8 cellular contexts compared by ENCODE assay signal in the genomic region with DNA sequence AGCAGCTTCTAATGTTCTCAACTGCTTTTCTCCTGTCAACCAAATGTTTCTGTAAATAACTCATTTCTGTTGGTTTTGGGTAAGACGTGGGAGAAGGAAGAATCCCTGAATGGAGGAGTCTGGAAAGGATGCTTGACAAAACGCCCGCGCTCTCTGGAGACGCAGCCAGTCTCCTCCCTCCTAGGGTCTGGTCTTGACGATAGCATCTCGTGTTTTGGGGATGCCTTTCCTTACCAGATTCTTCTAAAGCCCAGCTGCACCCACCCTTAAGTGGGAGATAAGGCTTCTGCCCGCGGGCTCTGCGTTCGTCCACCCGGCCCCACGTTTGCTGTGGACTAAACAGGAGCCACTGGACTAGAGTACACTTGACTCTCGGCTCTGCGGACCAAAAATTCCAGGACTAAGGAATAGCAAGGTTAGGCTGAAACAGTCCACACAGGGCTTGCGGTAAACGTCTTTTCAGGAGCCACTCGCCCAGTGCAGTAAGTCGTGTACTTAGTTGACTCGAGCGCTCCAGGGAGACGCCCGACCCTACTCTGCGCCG. TPM values are rescaled to one million over a fixed set of nuclear protein-coding genes. Genes with fewer than 3 reads are reported as not detected.
A peak's percentile ranks its signal among the peaks of the same experiment; 100 is the strongest.
DNase-seq lines count a peak whose midpoint lies in the region; ATAC-seq and TF ChIP-seq lines count a peak whose summit lies in the region.

No MANE protein-coding gene starts in this region.

- H3K4me1 Mint-ChIP-seq in naive thymus-derived CD4-positive, alpha-beta T cell = peaks cover 10 to 50% (median 31%) of the 10 kb centered on the region in 7 donors

- CTCF ChIA-PET in naive thymus-derived CD4-positive, alpha-beta T cell (lab: Charles Lee) = interaction anchor here (0.5 to 0.9 kb wide), 2 partner anchors 16 to 87 kb away, joined by 3 read pairs; no protein-coding TSS in a partner anchor

- H3K27ac ChIP-seq in esophagus (ENCODE audit: low read depth in 2 of 2, low read length in 1 of 2) = peak overlapping the region; percentile 69 to 84
- H3K27ac ChIP-seq in naive thymus-derived CD4-positive, alpha-beta T cell (ENCODE audit: low read depth, low read length) = peak overlapping the region; percentile 56

- H3K4me1 ChIP-seq in BE2C (no peaks in the 10 kb centered on the region), esophagus (ENCODE audit: control insufficient read depth in 2 of 2, insufficient read depth in 2 of 2, low read length in 1 of 2) (no peaks in the 10 kb centered on the region)
- H3K4me1 ChIP-seq in naive thymus-derived CD4-positive, alpha-beta T cell (ENCODE audit: control insufficient read depth in 2 of 2, insufficient read depth in 2 of 2, low read length in 2 of 2) = no peaks in the 10 kb centered on the region

- 6 to 7% methylated on average over 25 of the region's 25 CpGs for WGBS in esophagus, 2 donors

- ATAC-seq in naive thymus-derived CD4-positive, alpha-beta T cell = no peak
- no peak for ATAC-seq in GM18519 (IDR thresholded peaks at IDR 0.05; ENCODE audit: low FRiP score, unreplicated experiment)

- peaks cover 0 to 1% (median 0%) of the 10 kb centered on the region in 11 donors for H3K9me3 Mint-ChIP-seq in naive thymus-derived CD4-positive, alpha-beta T cell

- DNase-seq in BE2C (no peak), SK-MEL-5 (ENCODE audit: low read depth, low spot score) (peak; percentile 52), NCI-H1105 (lab: John Stamatoyannopoulos, UW) (no peak), GM13976 (ENCODE audit: low spot score) (no peak)
- DNase-seq in naive thymus-derived CD4-positive, alpha-beta T cell = no peak
- no peak for DNase-seq in stimulated activated naive CD4-positive, alpha-beta T cell treated with Interleukin-2 at 50 U/mL for 16 hours (lab: John Stamatoyannopoulos, UW)

- intact Hi-C loops in naive thymus-derived CD4-positive, alpha-beta T cell (cut with micrococcal nuclease) = loop anchor here in 1 of 2 donors (1.0 to 2.0 kb wide), 2 partner anchors 16 to 39 kb away; no protein-coding TSS in a partner anchor

- POLR2A ChIA-PET in naive thymus-derived CD4-positive, alpha-beta T cell (lab: Charles Lee) = interaction anchor here (0.7 to 3.8 kb wide), 4 partner anchors 11 to 249 kb away, joined by 4 to 51 read pairs (median 5); partner anchors contain the start of gene CDK20

- no peaks in the 10 kb centered on the region for H3K27me3 ChIP-seq in BE2C
- H3K27me3 ChIP-seq in esophagus (ENCODE audit: control insufficient read depth in 1 of 2, insufficient read depth in 2 of 2, low read length in 2 of 2) = no peaks in the 10 kb centered on the region
- no peaks in the 10 kb centered on the region for H3K27me3 ChIP-seq in naive thymus-derived CD4-positive, alpha-beta T cell (ENCODE audit: control insufficient read depth in 2 of 2, insufficient read depth in 2 of 2, low read length in 2 of 2)

- peak overlapping the region; percentile 84 for H3K4me3 ChIP-seq in BE2C (ENCODE audit: low read depth, low read length)
- H3K4me3 ChIP-seq in esophagus (ENCODE audit: low read depth in 1 of 2, low read length in 2 of 2) = peak overlapping the region; percentile 52 to 60
- H3K4me3 ChIP-seq in naive thymus-derived CD4-positive, alpha-beta T cell (ENCODE audit: low read length) = peak overlapping the region; percentile 77

- H3K27ac Mint-ChIP-seq in naive thymus-derived CD4-positive, alpha-beta T cell = peak overlapping the region in 8 of 9 donors; percentile 86 to 98 (median 92)

- H3K9me3 ChIP-seq in BE2C (no peaks in the 10 kb centered on the region), esophagus (ENCODE audit: control insufficient read depth in 2 of 2, insufficient read depth in 1 of 2, low read depth in 1 of 2, low read length in 1 of 2) (no peaks in the 10 kb centered on the region)
- H3K9me3 ChIP-seq in naive thymus-derived CD4-positive, alpha-beta T cell (ENCODE audit: control insufficient read depth in 2 of 3, low read length in 3 of 3) = no peaks in the 10 kb centered on the region

- peaks cover 0 to 49% (median 0%) of the 10 kb centered on the region in 5 donors for H3K27me3 Mint-ChIP-seq in naive thymus-derived CD4-positive, alpha-beta T cell

- TF ChIP-seq CTCF in BE2C (IDR thresholded peaks at IDR 0.05; ENCODE audit: low read depth, low read length) = no peak
- TF ChIP-seq CTCF in GM13976 (IDR thresholded peaks at IDR 0.05; ENCODE audit: borderline replicate concordance, control extremely low read depth, extremely low read depth, insufficient read depth, missing control alignments) = no peak

- H3K36me3 ChIP-seq in BE2C (peaks cover 7% of the 10 kb centered on the region; the same call in 1 of the 2 replicates), esophagus (ENCODE audit: control insufficient read depth in 2 of 2, insufficient read depth in 2 of 2, low read length in 1 of 2) (no peaks in the 10 kb centered on the region)
- H3K36me3 ChIP-seq in naive thymus-derived CD4-positive, alpha-beta T cell (ENCODE audit: control insufficient read depth in 2 of 3, insufficient read depth in 3 of 3, low read length in 3 of 3) = peaks cover 0 to 5% (median 0%) of the 10 kb centered on the region in 3 experiments

- H3K4me3 Mint-ChIP-seq in naive thymus-derived CD4-positive, alpha-beta T cell = peak overlapping the region; percentile 85 to 97 (median 93)

- in situ Hi-C loops in SK-MEL-5 (cut with HindIII; ENCODE audit: low pct_unique_long_range_greater_than_20kb, low sequenced_read_pairs) = no loop called here
- in situ Hi-C loops in GM13976 (cut with MboI; ENCODE audit: low sequenced_read_pairs, unreplicated experiment) = no loop called here

- H3K36me3 Mint-ChIP-seq in naive thymus-derived CD4-positive, alpha-beta T cell = peaks cover 0 to 11% (median 4%) of the 10 kb centered on the region in 5 donors

RNA-seq across cellular contexts. Expression of gene CTSL, which starts 0.5 kb away (rescaled TPM):
- polyA plus RNA-seq in BE2C (2012; ENCODE audit: insufficient read depth, insufficient read length, low read depth) = 42.7 TPM
- 1,575 and 1,779 TPM in 2 replicates for total RNA-seq in SK-MEL-5 (2014; rRNA removed; shearing (Covaris generic))
- 869 and 890 TPM in 2 replicates for polyA plus RNA-seq in SK-MEL-5 (2015; cell fraction: cytosol; rRNA removed)
- 108 and 127 TPM in 2 replicates for polyA plus RNA-seq in SK-MEL-5 (2015; cell fraction: nucleus; rRNA removed)
- polyA plus RNA-seq in esophagus = 10 to 100 TPM in 1 of 2 donors, 1 to 10 TPM in 1; 6.0 to 27.3 TPM
- total RNA-seq in naive thymus-derived CD4-positive, alpha-beta T cell = 10 to 100 TPM in 3 of 5 experiments, 1 to 10 TPM in 2; 3.7 to 67.9 (median 14.9) TPM
- 10 to 100 TPM in 1 of 2 donors, 1 to 10 TPM in 1; 8.7 to 58.8 TPM for polyA plus RNA-seq in naive thymus-derived CD4-positive, alpha-beta T cell

Comparison
In these comparisons a context has a peak if more than half of its experiments do, and no peak if none do; other contexts are left out.
1. RNA of gene CTSL, which starts 0.5 kb away (total RNA-seq): 1,575 to 1,779 TPM in SK-MEL-5; 3.7 to 67.9 TPM in naive thymus-derived CD4-positive, alpha-beta T cell; every median in the first group is over 10 times any median in the second.
2. Peak in every context shown above with its lines, with median percentiles within 50 percentile points of each other: H3K4me3 ChIP-seq.